ENCODE assay signal across 10 cellular contexts in genomic region chr2:139411236-139411635, GRCh38.
"Had no signal": no experiment of that assay in that cellular context is flagged by ENCODE, and none has a peak within 500 bp of the region (broad histone marks: within the 10 kb centered on the region; RNA-seq: fewer than 3 reads in every experiment).

No MANE protein-coding gene starts in this region.

- H3K36me3 ChIP-seq: brain microvascular endothelial cell, lower lobe of right lung, neural progenitor cell, upper lobe of right lung had no signal

- H3K4me3 ChIP-seq: lower lobe of right lung, neural progenitor cell, upper lobe of right lung had no signal

- H3K4me1 ChIP-seq: lower lobe of right lung, neural progenitor cell, parathyroid adenoma, upper lobe of right lung had no signal

- H3K27me3 ChIP-seq: brain microvascular endothelial cell, neural progenitor cell, upper lobe of right lung had no signal

- DNase-seq: activated T-cell treated with anti-CD3 and anti-CD28 coated beads, Interleukin-2, amount 50 U/mL, for 1 hour; amygdala; brain microvascular endothelial cell; effector memory CD8-positive, alpha-beta T cell; lower lobe of right lung; midbrain; stimulated activated CD4-positive, alpha-beta T cell treated with anti-CD3 and anti-CD28 coated beads, Interleukin-2, amount 100 ng/mL, for 48 hours; upper lobe of right lung had no signal

- H3K27ac ChIP-seq: brain microvascular endothelial cell, lower lobe of right lung, neural progenitor cell, parathyroid adenoma, upper lobe of right lung had no signal

- ATAC-seq: effector memory CD8-positive, alpha-beta T cell; lower lobe of right lung; upper lobe of right lung had no signal
